Comparison of ENCODE assay signal across 25 cellular contexts in genomic region chr5:43275391-43275790, GRCh38.
"Had no signal": no experiment of that assay in that cellular context is flagged by ENCODE, and none has a peak within 500 bp of the region (broad histone marks: within the 10 kb centered on the region; RNA-seq: fewer than 3 reads in every experiment).

No MANE protein-coding gene starts in this region.

- H3K4me1 ChIP-seq: ascending aorta, SJCRH30 had no signal

- H3K4me3 ChIP-seq: ascending aorta, cardiac muscle cell, K562, PC-9, SJCRH30, SK-N-MC had no signal

- H3K36me3 Mint-ChIP-seq: activated naive CD4-positive, alpha-beta T cell treated with anti-CD3 and anti-CD28 coated beads, Interleukin-2, amount 50 U/mL, for 24 hours; activated naive CD8-positive, alpha-beta T cell treated with anti-CD3 and anti-CD28 coated beads, Interleukin-2, amount 10 ng/mL, durations not matched to agents 7 days and 5 days had no signal

- H3K27ac Mint-ChIP-seq: activated CD4-positive, alpha-beta T cell treated with anti-CD3 and anti-CD28 coated beads, Interleukin-2, amount 10 ng/mL, durations not matched to agents 24 days and 14 days; activated CD8-positive, alpha-beta T cell treated with anti-CD3 and anti-CD28 coated beads for 36 hours; activated naive CD4-positive, alpha-beta T cell treated with anti-CD3 and anti-CD28 coated beads, Interleukin-2, amount 50 U/mL, for 24 hours; activated naive CD8-positive, alpha-beta T cell treated with anti-CD3 and anti-CD28 coated beads, Interleukin-2, amount 10 ng/mL, durations not matched to agents 7 days and 5 days; activated T-cell treated with anti-CD3 and anti-CD28 coated beads, Interleukin-2, amount 50 U/mL, for 72 hours; activated T-helper 2 cell treated with anti-CD3 and anti-CD28 coated beads, Interferon-gamma antibody, Interleukin-2, Interleukin-4, amounts not matched to agents 10 μg/mL and 5 μg/mL and 100 μg/mL, durations not matched to agents 14 hours and 24 hours and 36 hours had no signal

- H3K9me3 Mint-ChIP-seq: activated CD4-positive, alpha-beta T cell treated with anti-CD3 and anti-CD28 coated beads, Interleukin-2, amount 10 ng/mL, durations not matched to agents 24 days and 14 days; activated CD8-positive, alpha-beta T cell treated with anti-CD3 and anti-CD28 coated beads for 36 hours; activated naive CD4-positive, alpha-beta T cell treated with anti-CD3 and anti-CD28 coated beads, Interleukin-2, amount 50 U/mL, for 24 hours; activated T-cell treated with anti-CD3 and anti-CD28 coated beads, Interleukin-2, amount 50 U/mL, for 72 hours; activated T-helper 2 cell treated with anti-CD3 and anti-CD28 coated beads, Interferon-gamma antibody, Interleukin-2, Interleukin-4, amounts not matched to agents 10 μg/mL and 5 μg/mL and 100 μg/mL, durations not matched to agents 14 hours and 24 hours and 36 hours had no signal

- H3K27ac ChIP-seq: ascending aorta, cardiac muscle cell, PC-9, RWPE1, SJCRH30, SK-N-MC had no signal

- H3K36me3 ChIP-seq: ascending aorta, cardiac muscle cell, SJCRH30 had no signal

- H3K27me3 ChIP-seq: ascending aorta, cardiac muscle cell, SJCRH30 had no signal

- H3K9me3 ChIP-seq: ascending aorta, SJCRH30 had no signal

- DNase-seq: activated CD4-positive, alpha-beta T cell treated with anti-CD3 and anti-CD28 coated beads, Interleukin-2, amount 10 ng/mL, durations not matched to agents 24 days and 14 days; activated CD4-positive, alpha-beta T cell treated with anti-CD3 and anti-CD28 coated beads, Interleukin-2, amount 50 U/mL, for 4 hours; activated CD8-positive, alpha-beta T cell treated with anti-CD3 and anti-CD28 coated beads for 36 hours; activated gamma-delta T cell; activated naive CD4-positive, alpha-beta T cell treated with Interleukin-2 at 50 U/mL for 16 hours; activated naive CD8-positive, alpha-beta T cell treated with anti-CD3 and anti-CD28 coated beads, Interleukin-2, amount 10 ng/mL, durations not matched to agents 7 days and 5 days; activated T-cell treated with anti-CD3 and anti-CD28 coated beads, Interleukin-2, amount 50 U/mL, for 1 hour; activated T-cell treated with anti-CD3 and anti-CD28 coated beads, Interleukin-2, amount 50 U/mL, for 72 hours; amygdala; NCI-H1092 treated with DMSO at 0.1 percent for 48 hours; NCI-H1417 treated with DMSO at 0.1 percent for 48 hours; NCI-H187 treated with DMSO at 0.1 percent for 48 hours; NCI-H2081; NCI-H345; NCI-H524 treated with DMSO at 0.1 percent for 48 hours; PC-9; SHP77; SJCRH30 had no signal

- ATAC-seq: activated CD8-positive, alpha-beta T cell treated with anti-CD3 and anti-CD28 coated beads for 36 hours; activated T-cell treated with anti-CD3 and anti-CD28 coated beads, Interleukin-2, amount 50 U/mL, for 72 hours; K562 had no signal

- H3K4me1 Mint-ChIP-seq: activated CD4-positive, alpha-beta T cell treated with anti-CD3 and anti-CD28 coated beads, Interleukin-2, amount 10 ng/mL, durations not matched to agents 24 days and 14 days; activated naive CD4-positive, alpha-beta T cell treated with anti-CD3 and anti-CD28 coated beads, Interleukin-2, amount 50 U/mL, for 24 hours had no signal

- H3K4me3 Mint-ChIP-seq: activated CD4-positive, alpha-beta T cell treated with anti-CD3 and anti-CD28 coated beads, Interleukin-2, amount 10 ng/mL, durations not matched to agents 24 days and 14 days; activated CD8-positive, alpha-beta T cell treated with anti-CD3 and anti-CD28 coated beads for 36 hours; activated naive CD4-positive, alpha-beta T cell treated with anti-CD3 and anti-CD28 coated beads, Interleukin-2, amount 50 U/mL, for 24 hours; activated naive CD8-positive, alpha-beta T cell treated with anti-CD3 and anti-CD28 coated beads, Interleukin-2, amount 10 ng/mL, durations not matched to agents 7 days and 5 days; activated T-cell treated with anti-CD3 and anti-CD28 coated beads, Interleukin-2, amount 50 U/mL, for 72 hours had no signal
